In the genomic region with DNA sequence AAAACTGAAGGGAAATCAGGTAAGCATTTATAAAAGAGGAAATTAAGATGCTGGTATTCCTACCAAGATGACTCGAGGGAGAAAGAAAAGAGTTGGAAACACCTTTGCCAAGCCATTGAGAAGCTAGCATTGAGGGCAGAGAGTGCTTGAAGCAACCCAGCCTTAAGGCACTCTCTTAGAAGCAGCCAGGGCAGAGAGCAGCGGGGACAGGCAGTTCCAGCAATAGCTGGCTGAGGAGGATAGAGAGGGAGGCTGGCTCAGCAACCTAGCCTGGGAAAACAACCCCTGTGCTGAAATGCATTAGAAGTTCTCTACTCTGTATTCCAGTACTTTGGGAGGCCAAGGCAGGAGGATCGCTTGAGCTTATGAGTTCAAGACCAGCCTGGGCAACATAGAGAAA, we compare ENCODE assay signal across 28 cellular contexts.
"Had no signal": no experiment of that assay in that cellular context is flagged by ENCODE, and none has a peak within 500 bp of the region (broad histone marks: within the 10 kb centered on the region; RNA-seq: fewer than 3 reads in every experiment).

No MANE protein-coding gene starts in this region.

- H3K36me3 ChIP-seq: adrenal gland, colonic mucosa, esophagus squamous epithelium, gastroesophageal sphincter, WERI-Rb-1 had no signal

- H3K27ac ChIP-seq: adrenal gland, body of pancreas, colonic mucosa, epithelial cell of prostate, gastroesophageal sphincter, WERI-Rb-1 had no signal

- H3K27me3 ChIP-seq: adrenal gland, body of pancreas, colonic mucosa, esophagus squamous epithelium, gastroesophageal sphincter had no signal

- H3K9me3 ChIP-seq: adrenal gland, body of pancreas, colonic mucosa, esophagus squamous epithelium, gastroesophageal sphincter had no signal

- H3K4me3 ChIP-seq: adrenal gland, body of pancreas, colonic mucosa, esophagus squamous epithelium, gastroesophageal sphincter had no signal

- H3K4me1 ChIP-seq: body of pancreas, colonic mucosa had no signal

- DNase-seq: activated B cell treated with CpG ODN at 0.5 μM for 24 hours; activated CD4-positive, alpha-beta T cell treated with anti-CD3 and anti-CD28 coated beads for 48 hours; activated CD4-positive, alpha-beta T cell treated with anti-CD3 and anti-CD28 coated beads, Interleukin-2, amount 50 U/mL, for 1 hour; activated CD4-positive, alpha-beta T cell treated with anti-CD3 and anti-CD28 coated beads, Interleukin-2, amount 50 U/mL, for 48 hours; activated CD8-positive, alpha-beta memory T cell treated with anti-CD3 and anti-CD28 coated beads for 24 hours; activated CD8-positive, alpha-beta T cell treated with anti-CD3 and anti-CD28 coated beads for 36 hours; activated naive CD4-positive, alpha-beta T cell treated with anti-CD3 and anti-CD28 coated beads for 36 hours; activated naive CD8-positive, alpha-beta T cell treated with anti-CD3 and anti-CD28 coated beads for 36 hours; activated naive CD8-positive, alpha-beta T cell treated with anti-CD3 and anti-CD28 coated beads, Interleukin-2, amount 50 U/mL, for 24 hours; activated T-cell treated with anti-CD3 and anti-CD28 coated beads, Interleukin-2, amount 50 U/mL, for 1 hour; activated T-cell treated with anti-CD3 and anti-CD28 coated beads, Interleukin-2, amount 50 U/mL, for 48 hours; adrenal gland; amygdala; aorta; body of pancreas; central memory CD4-positive, alpha-beta T cell; cerebellar nuclear complex; colonic mucosa; effector CD8-positive, alpha-beta T cell; esophagus squamous epithelium; foreskin melanocyte; T-helper 1 cell; T-helper 17 cell; T1000; WERI-Rb-1 had no signal

- ATAC-seq: activated CD4-positive, CD25-positive, alpha-beta regulatory T cell treated with anti-CD3 and anti-CD28 coated beads, Interleukin-2, amount 50 U/mL, for 24 hours; activated CD8-positive, alpha-beta T cell treated with anti-CD3 and anti-CD28 coated beads for 36 hours; activated naive CD8-positive, alpha-beta T cell treated with anti-CD3 and anti-CD28 coated beads, Interleukin-2, amount 50 U/mL, for 24 hours; body of pancreas; gastroesophageal sphincter; T-helper 17 cell had no signal
